ENCODE assay signal across 7 cellular contexts in the genomic region with DNA sequence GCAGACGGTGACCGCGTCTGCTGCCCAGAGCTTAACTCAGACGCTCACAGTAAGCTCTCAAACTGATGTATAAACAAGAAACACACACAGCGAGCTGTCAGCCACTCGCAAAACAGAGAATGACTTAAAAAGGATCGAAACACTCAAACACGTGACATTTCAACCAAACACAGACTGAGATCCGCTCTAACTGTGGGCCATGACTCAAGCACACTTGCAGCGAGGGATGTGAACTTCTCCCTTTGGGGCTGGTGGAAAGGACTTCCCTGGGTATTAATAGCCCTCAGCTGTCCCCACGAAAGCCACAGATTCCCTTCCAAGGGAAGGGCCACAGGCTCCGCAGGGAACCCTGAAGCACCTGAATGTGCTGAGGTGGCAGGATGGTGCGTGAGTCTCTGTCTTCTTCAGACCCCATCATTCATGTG.
DNase-seq lines count a peak whose midpoint lies in the region; ATAC-seq lines count a peak whose summit lies in the region.

No MANE protein-coding gene starts in this region.

- peak; percentile 46 for DNase-seq in stimulated activated CD4-positive, alpha-beta T cell treated with anti-CD3 and anti-CD28 coated beads, Interleukin-2, amount 100 ng/mL, for 4 hours (ENCODE audit: low read depth)
- DNase-seq in SW480 (ENCODE audit: low spot score), result no peak
- DNase-seq in ecto neural progenitor cell (ENCODE audit: low spot score), result no peak
- DNase-seq in NCI-H2171 treated with DMSO at 0.1 percent for 48 hours (lab: John Stamatoyannopoulos, UW), result no peak

- peaks cover 2% of the 10 kb centered on the region for H3K36me3 Mint-ChIP-seq in activated naive CD8-positive, alpha-beta T cell

- H3K4me3 Mint-ChIP-seq in activated naive CD8-positive, alpha-beta T cell, result peak overlapping the region; percentile 49

- no peaks in the 10 kb centered on the region for H3K9me3 Mint-ChIP-seq in activated naive CD8-positive, alpha-beta T cell (ENCODE audit: low read depth)

- ATAC-seq in GM19452 (IDR thresholded peaks at IDR 0.05; ENCODE audit: unreplicated experiment) (peak; percentile 53), HG03521 (IDR thresholded peaks at IDR 0.05; ENCODE audit: unreplicated experiment) (peak; percentile 64)

- peaks cover 87% of the 10 kb centered on the region for H3K4me1 Mint-ChIP-seq in activated naive CD8-positive, alpha-beta T cell (ENCODE audit: low read depth)

- H3K27me3 Mint-ChIP-seq in activated naive CD8-positive, alpha-beta T cell, result no peaks in the 10 kb centered on the region

- peak overlapping the region; percentile 87 for H3K27ac Mint-ChIP-seq in activated naive CD8-positive, alpha-beta T cell
